ENCODE assay signal across 1 cellular context in the genomic region with DNA sequence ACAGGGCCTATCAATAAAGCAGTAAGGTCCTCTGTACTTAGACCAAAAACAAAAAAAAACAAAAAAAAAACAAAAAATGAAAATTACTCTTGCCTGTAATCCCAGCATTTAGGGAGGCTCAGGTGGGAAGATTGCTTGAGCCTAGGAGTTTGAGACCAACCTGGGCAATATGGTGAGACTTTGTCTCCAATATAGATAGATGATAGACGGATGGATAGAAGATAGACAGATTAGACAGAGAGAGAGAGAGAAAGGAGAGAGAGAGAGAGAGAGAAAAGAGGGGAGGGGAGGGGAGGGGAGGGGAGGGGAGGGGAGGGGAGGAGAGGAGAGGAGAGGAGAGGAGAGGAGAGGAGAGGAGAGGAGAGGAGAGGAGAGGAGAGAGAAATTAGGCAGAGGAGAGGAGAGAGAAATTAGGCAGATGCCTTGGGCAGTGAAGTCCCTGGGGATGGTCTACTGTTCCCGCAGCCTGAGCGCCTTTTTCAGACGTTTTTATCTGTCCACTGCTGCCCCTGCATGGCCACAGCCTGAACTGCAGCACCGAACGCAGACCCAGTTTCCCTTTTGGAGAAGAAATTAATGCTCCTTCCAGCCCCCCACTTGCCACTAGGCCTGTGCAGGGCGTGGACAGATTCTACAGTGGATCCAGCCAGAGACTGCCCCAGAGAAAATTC.
A peak's percentile ranks its signal among the peaks of the same experiment; 100 is the strongest.
TF ChIP-seq lines count a peak whose summit lies in the region.

No MANE protein-coding gene starts in this region.

TF ChIP-seq in K562, 482 proteins besides CTCF, POLR2A, EP300 and RAD21 (continued from another document and continues in another):
- TF ChIP-seq RREB1 (CRISPR knock-in tag; IDR thresholded peaks at IDR 0.05) (no peak), IFI16 (CRISPR knock-in tag; IDR thresholded peaks at IDR 0.05) (no peak), STAG1 (CRISPR knock-in tag; IDR thresholded peaks at IDR 0.05; ENCODE audit: borderline replicate concordance) (peak; percentile 69; the same call in 1 of the 2 replicates), PCBP1 (IDR thresholded peaks at IDR 0.05; ENCODE audit: low read depth, low read length, poor library complexity, severe bottlenecking) (peak; percentile 65), SRSF3 (IDR thresholded peaks at IDR 0.05; ENCODE audit: insufficient read depth, low read length) (no peak), CXXC5 (CRISPR knock-in tag; IDR thresholded peaks at IDR 0.05) (peak; percentile 55), ZNF444 (CRISPR knock-in tag; IDR thresholded peaks at IDR 0.05) (no peak), ZNF561 (CRISPR knock-in tag; conservative IDR thresholded peaks at IDR 0.05) (no peak), HSF4 (CRISPR knock-in tag; IDR thresholded peaks at IDR 0.05; ENCODE audit: borderline replicate concordance) (no peak), HLTF (IDR thresholded peaks at IDR 0.05) (no peak), RB1 (IDR thresholded peaks at IDR 0.05; ENCODE audit: low read depth) (peak; percentile 85), FOXK2 (conservative IDR thresholded peaks at IDR 0.05 in 1 of 2, IDR thresholded peaks at IDR 0.05 in 1 of 2; ENCODE audit: low read depth in 2 of 2) (no peak), MTA1 (IDR thresholded peaks at IDR 0.05; ENCODE audit: borderline replicate concordance) (no peak), ZNF589 (CRISPR knock-in tag; IDR thresholded peaks at IDR 0.05; ENCODE audit: low read depth) (no peak), TFAP4 (CRISPR knock-in tag; IDR thresholded peaks at IDR 0.05; ENCODE audit: borderline replicate concordance) (peak; percentile 57; the same call in 1 of the 2 replicates), ZNF445 (CRISPR knock-in tag; IDR thresholded peaks at IDR 0.05; ENCODE audit: low read depth) (no peak), ZFP1 (CRISPR knock-in tag; IDR thresholded peaks at IDR 0.05) (no peak), NFIC (IDR thresholded peaks at IDR 0.05) (no peak), HMG20A (CRISPR knock-in tag; conservative IDR thresholded peaks at IDR 0.05) (no peak), HCFC1 (IDR thresholded peaks at IDR 0.05; ENCODE audit: low read depth, low read length) (no peak), POLR2AphosphoS2 (IDR thresholded peaks at IDR 0.05; ENCODE audit: low read length) (no peak), NONO (IDR thresholded peaks at IDR 0.05; ENCODE audit: low read depth in 2 of 2, low read length in 1 of 2) (no peak), SFPQ (IDR thresholded peaks at IDR 0.05; ENCODE audit: low read depth, low read length) (no peak), NCOR1 (IDR thresholded peaks at IDR 0.05) (no peak), FOXJ2 (tag; IDR thresholded peaks at IDR 0.05) (no peak), CCNT2 (IDR thresholded peaks at IDR 0.05; ENCODE audit: borderline replicate concordance, extremely low read depth, insufficient read length, low read depth, low read length) (no peak), NFIX (CRISPR knock-in tag; IDR thresholded peaks at IDR 0.05; ENCODE audit: low read depth) (no peak), STAT6 (CRISPR knock-in tag; IDR thresholded peaks at IDR 0.05) (no peak), SETDB1 (IDR thresholded peaks at IDR 0.05; ENCODE audit: low read length) (no peak), ARID2 (IDR thresholded peaks at IDR 0.05) (peak; percentile 68; the same call in 1 of the 2 replicates), MEIS2 (IDR thresholded peaks at IDR 0.05; ENCODE audit: partially characterized antibody) (no peak), MCM7 (IDR thresholded peaks at IDR 0.05) (no peak), CC2D1A (IDR thresholded peaks at IDR 0.05) (peak; percentile 53; the same call in 1 of the 2 replicates)
- TF ChIP-seq, protein P1, sequence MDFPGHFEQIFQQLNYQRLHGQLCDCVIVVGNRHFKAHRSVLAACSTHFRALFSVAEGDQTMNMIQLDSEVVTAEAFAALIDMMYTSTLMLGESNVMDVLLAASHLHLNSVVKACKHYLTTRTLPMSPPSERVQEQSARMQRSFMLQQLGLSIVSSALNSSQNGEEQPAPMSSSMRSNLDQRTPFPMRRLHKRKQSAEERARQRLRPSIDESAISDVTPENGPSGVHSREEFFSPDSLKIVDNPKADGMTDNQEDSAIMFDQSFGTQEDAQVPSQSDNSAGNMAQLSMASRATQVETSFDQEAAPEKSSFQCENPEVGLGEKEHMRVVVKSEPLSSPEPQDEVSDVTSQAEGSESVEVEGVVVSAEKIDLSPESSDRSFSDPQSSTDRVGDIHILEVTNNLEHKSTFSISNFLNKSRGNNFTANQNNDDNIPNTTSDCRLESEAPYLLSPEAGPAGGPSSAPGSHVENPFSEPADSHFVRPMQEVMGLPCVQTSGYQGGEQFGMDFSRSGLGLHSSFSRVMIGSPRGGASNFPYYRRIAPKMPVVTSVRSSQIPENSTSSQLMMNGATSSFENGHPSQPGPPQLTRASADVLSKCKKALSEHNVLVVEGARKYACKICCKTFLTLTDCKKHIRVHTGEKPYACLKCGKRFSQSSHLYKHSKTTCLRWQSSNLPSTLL (IDR thresholded peaks at IDR 0.05) = no peak
- TF ChIP-seq, protein P2, sequence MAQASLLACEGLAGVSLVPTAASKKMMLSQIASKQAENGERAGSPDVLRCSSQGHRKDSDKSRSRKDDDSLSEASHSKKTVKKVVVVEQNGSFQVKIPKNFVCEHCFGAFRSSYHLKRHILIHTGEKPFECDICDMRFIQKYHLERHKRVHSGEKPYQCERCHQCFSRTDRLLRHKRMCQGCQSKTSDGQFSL (CRISPR knock-in tag; IDR thresholded peaks at IDR 0.05) = no peak
- TF ChIP-seq, protein P2 (tag; IDR thresholded peaks at IDR 0.05) = no peak
- TF ChIP-seq, protein P3, sequence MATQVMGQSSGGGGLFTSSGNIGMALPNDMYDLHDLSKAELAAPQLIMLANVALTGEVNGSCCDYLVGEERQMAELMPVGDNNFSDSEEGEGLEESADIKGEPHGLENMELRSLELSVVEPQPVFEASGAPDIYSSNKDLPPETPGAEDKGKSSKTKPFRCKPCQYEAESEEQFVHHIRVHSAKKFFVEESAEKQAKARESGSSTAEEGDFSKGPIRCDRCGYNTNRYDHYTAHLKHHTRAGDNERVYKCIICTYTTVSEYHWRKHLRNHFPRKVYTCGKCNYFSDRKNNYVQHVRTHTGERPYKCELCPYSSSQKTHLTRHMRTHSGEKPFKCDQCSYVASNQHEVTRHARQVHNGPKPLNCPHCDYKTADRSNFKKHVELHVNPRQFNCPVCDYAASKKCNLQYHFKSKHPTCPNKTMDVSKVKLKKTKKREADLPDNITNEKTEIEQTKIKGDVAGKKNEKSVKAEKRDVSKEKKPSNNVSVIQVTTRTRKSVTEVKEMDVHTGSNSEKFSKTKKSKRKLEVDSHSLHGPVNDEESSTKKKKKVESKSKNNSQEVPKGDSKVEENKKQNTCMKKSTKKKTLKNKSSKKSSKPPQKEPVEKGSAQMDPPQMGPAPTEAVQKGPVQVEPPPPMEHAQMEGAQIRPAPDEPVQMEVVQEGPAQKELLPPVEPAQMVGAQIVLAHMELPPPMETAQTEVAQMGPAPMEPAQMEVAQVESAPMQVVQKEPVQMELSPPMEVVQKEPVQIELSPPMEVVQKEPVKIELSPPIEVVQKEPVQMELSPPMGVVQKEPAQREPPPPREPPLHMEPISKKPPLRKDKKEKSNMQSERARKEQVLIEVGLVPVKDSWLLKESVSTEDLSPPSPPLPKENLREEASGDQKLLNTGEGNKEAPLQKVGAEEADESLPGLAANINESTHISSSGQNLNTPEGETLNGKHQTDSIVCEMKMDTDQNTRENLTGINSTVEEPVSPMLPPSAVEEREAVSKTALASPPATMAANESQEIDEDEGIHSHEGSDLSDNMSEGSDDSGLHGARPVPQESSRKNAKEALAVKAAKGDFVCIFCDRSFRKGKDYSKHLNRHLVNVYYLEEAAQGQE (CRISPR knock-in tag; IDR thresholded peaks at IDR 0.05; ENCODE audit: low read depth) = no peak
- TF ChIP-seq, protein P4, sequence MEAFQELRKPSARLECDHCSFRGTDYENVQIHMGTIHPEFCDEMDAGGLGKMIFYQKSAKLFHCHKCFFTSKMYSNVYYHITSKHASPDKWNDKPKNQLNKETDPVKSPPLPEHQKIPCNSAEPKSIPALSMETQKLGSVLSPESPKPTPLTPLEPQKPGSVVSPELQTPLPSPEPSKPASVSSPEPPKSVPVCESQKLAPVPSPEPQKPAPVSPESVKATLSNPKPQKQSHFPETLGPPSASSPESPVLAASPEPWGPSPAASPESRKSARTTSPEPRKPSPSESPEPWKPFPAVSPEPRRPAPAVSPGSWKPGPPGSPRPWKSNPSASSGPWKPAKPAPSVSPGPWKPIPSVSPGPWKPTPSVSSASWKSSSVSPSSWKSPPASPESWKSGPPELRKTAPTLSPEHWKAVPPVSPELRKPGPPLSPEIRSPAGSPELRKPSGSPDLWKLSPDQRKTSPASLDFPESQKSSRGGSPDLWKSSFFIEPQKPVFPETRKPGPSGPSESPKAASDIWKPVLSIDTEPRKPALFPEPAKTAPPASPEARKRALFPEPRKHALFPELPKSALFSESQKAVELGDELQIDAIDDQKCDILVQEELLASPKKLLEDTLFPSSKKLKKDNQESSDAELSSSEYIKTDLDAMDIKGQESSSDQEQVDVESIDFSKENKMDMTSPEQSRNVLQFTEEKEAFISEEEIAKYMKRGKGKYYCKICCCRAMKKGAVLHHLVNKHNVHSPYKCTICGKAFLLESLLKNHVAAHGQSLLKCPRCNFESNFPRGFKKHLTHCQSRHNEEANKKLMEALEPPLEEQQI (IDR thresholded peaks at IDR 0.05) = no peak
